ENCODE assay signal across 8 cellular contexts in genomic region chr3:116140100-116140689, GRCh38.
DNase-seq lines count a peak whose midpoint lies in the region; ATAC-seq and TF ChIP-seq lines count a peak whose summit lies in the region.

No MANE protein-coding gene starts in this region.

- H3K9me3 Mint-ChIP-seq in nephron = peaks cover 3% of the 10 kb centered on the region
- no peaks in the 10 kb centered on the region for H3K9me3 Mint-ChIP-seq in activated naive CD4-positive, alpha-beta T cell treated with anti-CD3 and anti-CD28 coated beads, Interleukin-2, amount 50 U/mL, for 72 hours
- H3K9me3 Mint-ChIP-seq in activated T-helper 2 cell treated with anti-CD3 and anti-CD28 coated beads, Interferon-gamma antibody, Interleukin-2, Interleukin-4, amounts not matched to agents 10 μg/mL and 5 μg/mL and 100 μg/mL, durations not matched to agents 14 hours and 24 hours and 36 hours = peaks cover 3% of the 10 kb centered on the region

- H3K4me3 ChIP-seq in choroid plexus epithelial cell (ENCODE audit: low read depth, low read length) = no peak overlapping the region

- TF ChIP-seq CTCF in choroid plexus epithelial cell (conservative IDR thresholded peaks at IDR 0.05; ENCODE audit: low read depth, low read length) (peak; percentile 76), nephron (IDR thresholded peaks at IDR 0.05; ENCODE audit: unreplicated experiment in 3 of 3) (peak; percentile 87 to 99 (median 90))

- intact Hi-C loops in activated T-helper 2 cell treated with anti-CD3 and anti-CD28 coated beads, Interferon-gamma antibody, Interleukin-2, Interleukin-4, amounts not matched to agents 10 μg/mL and 5 μg/mL and 100 μg/mL, durations not matched to agents 14 hours and 24 hours and 36 hours (cut with micrococcal nuclease) = no loop called here

- no peaks in the 10 kb centered on the region for H3K27me3 Mint-ChIP-seq in nephron (ENCODE audit: low read depth)
- no peaks in the 10 kb centered on the region for H3K27me3 Mint-ChIP-seq in activated T-helper 2 cell treated with anti-CD3 and anti-CD28 coated beads, Interferon-gamma antibody, Interleukin-2, Interleukin-4, amounts not matched to agents 10 μg/mL and 5 μg/mL and 100 μg/mL, durations not matched to agents 14 hours and 24 hours and 36 hours (ENCODE audit: low read depth)

- H3K36me3 Mint-ChIP-seq in nephron (ENCODE audit: low read depth) = no peaks in the 10 kb centered on the region
- no peaks in the 10 kb centered on the region for H3K36me3 Mint-ChIP-seq in activated naive CD4-positive, alpha-beta T cell treated with anti-CD3 and anti-CD28 coated beads, Interleukin-2, amount 50 U/mL, for 72 hours
- H3K36me3 Mint-ChIP-seq in activated T-helper 2 cell treated with anti-CD3 and anti-CD28 coated beads, Interferon-gamma antibody, Interleukin-2, Interleukin-4, amounts not matched to agents 10 μg/mL and 5 μg/mL and 100 μg/mL, durations not matched to agents 14 hours and 24 hours and 36 hours (ENCODE audit: low read depth) = no peaks in the 10 kb centered on the region

- DNase-seq in ELR (ENCODE audit: low read depth) (peak; percentile 71), NCI-H446 treated with DMSO at 0.1 percent for 48 hours (lab: John Stamatoyannopoulos, UW) (peak; percentile 89), choroid plexus epithelial cell (ENCODE audit: low read depth) (peak; percentile 62), activated gamma-delta T cell (lab: John Stamatoyannopoulos, UW) (no peak)
- no peak for DNase-seq in activated naive CD4-positive, alpha-beta T cell treated with anti-CD3 and anti-CD28 coated beads, Interleukin-2, amount 50 U/mL, for 72 hours (ENCODE audit: low spot score in 2 of 2)
- DNase-seq in activated T-helper 2 cell treated with anti-CD3 and anti-CD28 coated beads, Interferon-gamma antibody, Interleukin-2, Interleukin-4, amounts not matched to agents 10 μg/mL and 5 μg/mL and 100 μg/mL, durations not matched to agents 14 hours and 24 hours and 36 hours (ENCODE audit: low spot score) = no peak

- peaks cover 8% of the 10 kb centered on the region for H3K4me1 Mint-ChIP-seq in nephron
- no peaks in the 10 kb centered on the region for H3K4me1 Mint-ChIP-seq in activated T-helper 2 cell treated with anti-CD3 and anti-CD28 coated beads, Interferon-gamma antibody, Interleukin-2, Interleukin-4, amounts not matched to agents 10 μg/mL and 5 μg/mL and 100 μg/mL, durations not matched to agents 14 hours and 24 hours and 36 hours (ENCODE audit: low read depth)

- H3K27ac Mint-ChIP-seq in nephron = peak overlapping the region in 1 of 3 experiments; percentile 15
- H3K27ac Mint-ChIP-seq in activated naive CD4-positive, alpha-beta T cell treated with anti-CD3 and anti-CD28 coated beads, Interleukin-2, amount 50 U/mL, for 72 hours = no peak overlapping the region
- H3K27ac Mint-ChIP-seq in activated T-helper 2 cell treated with anti-CD3 and anti-CD28 coated beads, Interferon-gamma antibody, Interleukin-2, Interleukin-4, amounts not matched to agents 10 μg/mL and 5 μg/mL and 100 μg/mL, durations not matched to agents 14 hours and 24 hours and 36 hours = no peak overlapping the region

- H3K4me3 Mint-ChIP-seq in nephron = no peak overlapping the region
- no peak overlapping the region for H3K4me3 Mint-ChIP-seq in activated T-helper 2 cell treated with anti-CD3 and anti-CD28 coated beads, Interferon-gamma antibody, Interleukin-2, Interleukin-4, amounts not matched to agents 10 μg/mL and 5 μg/mL and 100 μg/mL, durations not matched to agents 14 hours and 24 hours and 36 hours (ENCODE audit: low read depth)

- ATAC-seq in HG02623 (IDR thresholded peaks at IDR 0.05; ENCODE audit: unreplicated experiment) = peak; percentile 47
- no peak for ATAC-seq in activated naive CD4-positive, alpha-beta T cell treated with anti-CD3 and anti-CD28 coated beads, Interleukin-2, amount 50 U/mL, for 72 hours

Comparison
In these comparisons a context has a peak if more than half of its experiments do, and no peak if none do; other contexts are left out.
1. DNase-seq: peak in ELR (single experiment), NCI-H446 treated with DMSO at 0.1 percent for 48 hours (single experiment) and choroid plexus epithelial cell (single experiment); none in activated naive CD4-positive, alpha-beta T cell treated with anti-CD3 and anti-CD28 coated beads, Interleukin-2, amount 50 U/mL, for 72 hours (0 of 2), activated gamma-delta T cell (single experiment) and activated T-helper 2 cell treated with anti-CD3 and anti-CD28 coated beads, Interferon-gamma antibody, Interleukin-2, Interleukin-4, amounts not matched to agents 10 μg/mL and 5 μg/mL and 100 μg/mL, durations not matched to agents 14 hours and 24 hours and 36 hours (single experiment).